ENCODE assay signal across 8 cellular contexts in genomic region chr9:69324549-69325401, GRCh38. TPM values are rescaled to one million over a fixed set of nuclear protein-coding genes. Genes with fewer than 3 reads are reported as not detected.
A peak's percentile ranks its signal among the peaks of the same experiment; 100 is the strongest.
DNase-seq lines count a peak whose midpoint lies in the region; ATAC-seq and TF ChIP-seq lines count a peak whose summit lies in the region.

Gene ENTREP1, plus strand, starts transcription at chr9:69325215. Its CDS starts 95 bp downstream, at chr9:69325310.

- H3K14ac ChIP-seq in mesenchymal stem cell (ENCODE audit: low read length in 2 of 2), result peak within 1 kb of the TSS in 1 of 2 experiments; percentile 70

- in situ Hi-C loops in transverse colon (cut with MboI; ENCODE audit: low pct_ligation_motif_present in 1 of 4, low pct_unique_long_range_greater_than_20kb in 1 of 4, low sequenced_read_pairs in 3 of 4), result no loop called here

- H3K4ac ChIP-seq in mesenchymal stem cell (ENCODE audit: low read depth in 1 of 2, low read length in 2 of 2), result no peak within 1 kb of the TSS

- H3K23ac ChIP-seq in mesenchymal stem cell (ENCODE audit: low read length in 2 of 2), result peak within 1 kb of the TSS in 1 of 2 experiments; percentile 92

- peak within 1 kb of the TSS in 1 of 2 experiments; percentile 8 for H3K18ac ChIP-seq in mesenchymal stem cell (ENCODE audit: low read depth in 1 of 2, low read length in 2 of 2)

- H3K4me1 ChIP-seq in mesenchymal stem cell (ENCODE audit: control insufficient read depth, insufficient read depth, low read depth, low read length) (peaks cover 12% of the 10 kb centered on the region), transverse colon (peaks cover 0 to 20% (median 10%) of the 10 kb centered on the region in 4 donors)

- ATAC-seq in HG03175 (IDR thresholded peaks at IDR 0.05; ENCODE audit: unreplicated experiment) (peak; percentile 49), HG03045 (IDR thresholded peaks at IDR 0.05; ENCODE audit: unreplicated experiment) (no peak)

- WGBS in mesenchymal stem cell, result under 1% methylated on average over 68 of the region's 81 CpGs
- WGBS in transverse colon (ENCODE audit: low coverage in 1 of 2), 2 donors, result 4% methylated on average over 43 of the region's 81 CpGs; no CpG with 5 or more reads in 1 of the 2 donors

- peak within 1 kb of the TSS; percentile 98 for H3K4me2 ChIP-seq in mesenchymal stem cell (ENCODE audit: low read length, poor library complexity, severe bottlenecking)

- H3K27me3 ChIP-seq in mesenchymal stem cell (ENCODE audit: control insufficient read depth in 1 of 2, insufficient read depth in 1 of 2, low read length in 2 of 2), result peaks cover 43 to 86% of the 10 kb centered on the region in 2 experiments
- H3K27me3 ChIP-seq in transverse colon, result peaks cover 71% of the 10 kb centered on the region

- no peak within 1 kb of the TSS for H4K8ac ChIP-seq in mesenchymal stem cell (ENCODE audit: low read length)

- peak within 1 kb of the TSS; percentile 69 for H2AFZ ChIP-seq in mesenchymal stem cell (ENCODE audit: low read depth, low read length)

- no peak within 1 kb of the TSS for H2BK15ac ChIP-seq in mesenchymal stem cell (ENCODE audit: low read depth, poor library complexity, severe bottlenecking)

- peak; percentile 49 for TF ChIP-seq POLR2A in transverse colon (IDR thresholded peaks at IDR 0.05)

- H2BK5ac ChIP-seq in mesenchymal stem cell (ENCODE audit: low read depth, low read length, poor library complexity, severe bottlenecking), result no peak within 1 kb of the TSS

- no peak within 1 kb of the TSS for H2AK5ac ChIP-seq in mesenchymal stem cell (ENCODE audit: low read length, severe bottlenecking)

- H2BK120ac ChIP-seq in mesenchymal stem cell (ENCODE audit: low read depth, low read length), result no peak within 1 kb of the TSS

- TF ChIP-seq CTCF in epithelial cell of proximal tubule (conservative IDR thresholded peaks at IDR 0.05; ENCODE audit: low read depth, low read length) (peak; percentile 14), transverse colon (IDR thresholded peaks at IDR 0.05) (peak in 3 of 5 experiments; percentile 15 to 41 (median 21))

- no peaks in the 10 kb centered on the region for H3K9me3 ChIP-seq in mesenchymal stem cell (ENCODE audit: control insufficient read depth, low read length)
- H3K9me3 ChIP-seq in transverse colon, result no peaks in the 10 kb centered on the region

- H2BK12ac ChIP-seq in mesenchymal stem cell (ENCODE audit: low read length in 2 of 2), result no peak within 1 kb of the TSS

- H3K79me1 ChIP-seq in mesenchymal stem cell (replicated peaks; ENCODE audit: low read length, poor library complexity, severe bottlenecking), result no peaks in the 10 kb centered on the region

- H3K9ac ChIP-seq in mesenchymal stem cell (ENCODE audit: low read length), result no peak within 1 kb of the TSS

- H4K91ac ChIP-seq in mesenchymal stem cell (ENCODE audit: low read length), result no peak within 1 kb of the TSS

- TF ChIP-seq EP300 in transverse colon (IDR thresholded peaks at IDR 0.05; ENCODE audit: low read depth), result peak; percentile 61

- no peaks in the 10 kb centered on the region for H3K36me3 ChIP-seq in mesenchymal stem cell (ENCODE audit: control insufficient read depth in 1 of 2, insufficient read depth in 2 of 2, low read depth in 1 of 2, low read length in 2 of 2)
- no peaks in the 10 kb centered on the region for H3K36me3 ChIP-seq in transverse colon

- DNase-seq in DMS53 (lab: John Stamatoyannopoulos, UW) (peak; percentile 87), RPMI8226 (peak; percentile 69), epithelial cell of proximal tubule (ENCODE audit: low read depth) (no peak), mesenchymal stem cell (peak; percentile 4), transverse colon (peak; percentile 75), SIG-M5 treated with dmso at 0.1 percent for 504 hours (lab: John Stamatoyannopoulos, UW; ENCODE audit: unreplicated experiment) (no peak)

- H3K4me3 ChIP-seq in epithelial cell of proximal tubule (ENCODE audit: low read depth, low read length) (peak within 1 kb of the TSS; percentile 61), mesenchymal stem cell (ENCODE audit: insufficient read depth in 1 of 2, low read depth in 1 of 2, low read length in 2 of 2) (peak within 1 kb of the TSS; percentile 60 to 61), transverse colon (peak within 1 kb of the TSS; percentile 44 to 62 (median 52))

- intact Hi-C loops in transverse colon (cut with DNase I; ENCODE audit: low total_unique reads), result no loop called here

- H3K27ac ChIP-seq in mesenchymal stem cell (ENCODE audit: low read length, poor library complexity, severe bottlenecking) (no peak within 1 kb of the TSS), transverse colon (peak within 1 kb of the TSS; percentile 44 to 68 (median 66))

RNA-seq across cellular contexts. Expression of gene ENTREP1, which starts in this region (rescaled TPM):
- total RNA-seq in epithelial cell of proximal tubule (0.87 and 4.6 TPM in 2 replicates), transverse colon (10 to 100 TPM in 2 of 4 donors, 1 to 10 TPM in 2; 2.2 to 23.2 (median 9.0) TPM)
- polyA plus RNA-seq in mesenchymal stem cell (2013, experiment 1 of 2), result 0.03 TPM
- 0.07 TPM for polyA plus RNA-seq in mesenchymal stem cell (2013, experiment 2 of 2)

Comparison
In these comparisons a context has a peak if more than half of its experiments do, and no peak if none do; other contexts are left out.
1. DNase-seq: peak in DMS53 (single experiment), RPMI8226 (single experiment), mesenchymal stem cell (single experiment) and transverse colon (single experiment); none in epithelial cell of proximal tubule (single experiment) and SIG-M5 treated with dmso at 0.1 percent for 504 hours (single experiment).
2. Peak in every context shown above with its lines, with median percentiles within 50 percentile points of each other: H3K4me3 ChIP-seq.